12 cellular contexts compared by ENCODE assay signal in the genomic region with DNA sequence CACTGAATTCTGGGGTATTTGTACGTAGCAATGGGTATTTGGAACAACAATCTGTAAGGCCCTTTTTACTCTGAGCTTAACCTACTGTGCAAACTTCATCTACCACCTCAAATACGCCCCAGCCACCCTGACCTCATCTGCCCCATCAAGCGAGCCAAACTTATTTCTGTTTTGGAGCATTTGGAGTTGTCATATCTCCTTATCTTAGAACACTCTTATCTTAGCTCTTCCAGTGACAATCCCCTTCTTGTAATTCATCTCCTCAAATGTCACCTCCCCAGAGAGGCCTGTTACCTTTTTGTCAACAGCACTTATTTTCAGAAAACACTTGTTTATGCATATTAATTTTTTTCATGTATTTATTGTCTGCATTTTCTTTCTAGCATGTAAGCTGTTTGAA. TPM values are rescaled to one million over a fixed set of nuclear protein-coding genes. Genes with fewer than 3 reads are reported as not detected.
"Had no signal": no experiment of that assay in that cellular context is flagged by ENCODE, and none has a peak within 500 bp of the region (broad histone marks: within the 10 kb centered on the region; RNA-seq: fewer than 3 reads in every experiment).

No MANE protein-coding gene starts in this region.

- FAIRE-seq: H1, H54 had no signal

- H2AFZ ChIP-seq: GM23248, GM23338 had no signal

- H3K4me3 Mint-ChIP-seq: GM23338, H9, HFFc6 had no signal

- H3K36me3 ChIP-seq: HAP-1 had no signal

- H3K4me2 ChIP-seq: GM23338 had no signal

- H3K27ac Mint-ChIP-seq: GM23338, H9, HFFc6 had no signal

- H3K4me3 ChIP-seq: GM23248, GM23338, HAP-1 had no signal

- H3K9me3 ChIP-seq: HAP-1 had no signal

- ATAC-seq: GM23338, HCT116 had no signal

- DNase-seq: GM23248, GOT3, H7, H9, HCEC 1CT, HFFc6 had no signal

- H3K9me3 Mint-ChIP-seq: HFFc6 had no signal

- H3K9ac ChIP-seq: GM23248 had no signal

- H3K27ac ChIP-seq: GM23248 had no signal

RNA-seq across cellular contexts. Expression of a gene that starts 42.8 kb away (rescaled TPM):
- total RNA-seq: GM23248, GM23338, H1 had no signal
- polyA plus RNA-seq: GM23248 had no signal

RNA-seq across cellular contexts. Expression of a gene that starts 52.8 kb away (rescaled TPM):
- total RNA-seq: GM23248, GM23338, H1, H4, H9 had no signal
- polyA plus RNA-seq: GM23248, GM23338 had no signal
